In genomic region chr4:114103908-114104307, GRCh38 we compare ENCODE assay signal across 16 cellular contexts.
"Had no signal": no experiment of that assay in that cellular context is flagged by ENCODE, and none has a peak within 500 bp of the region (broad histone marks: within the 10 kb centered on the region; RNA-seq: fewer than 3 reads in every experiment).

No MANE protein-coding gene starts in this region.

- DNase-seq: activated CD4-positive, alpha-beta memory T cell treated with anti-CD3 and anti-CD28 coated beads, Interleukin-2, amount 10 ng/mL, durations not matched to agents 7 days and 5 days; activated naive CD4-positive, alpha-beta T cell; activated T-cell treated with anti-CD3 and anti-CD28 coated beads, Interleukin-2, amount 50 U/mL, for 72 hours; aorta; foreskin melanocyte; head of caudate nucleus; left colon; naive thymus-derived CD4-positive, alpha-beta T cell; retina; stimulated activated CD4-positive, alpha-beta T cell treated with anti-CD3 and anti-CD28 coated beads, Interleukin-4, amount 100 ng/mL, for 1 hour; stimulated activated CD8-positive, alpha-beta memory T cell treated with anti-CD3 and anti-CD28 coated beads, Interleukin-4, amount 100 ng/mL, for 48 hours; stimulated activated naive CD8-positive, alpha-beta T cell treated with anti-CD3 and anti-CD28 coated beads, Interleukin-15, Interleukin-2, amounts not matched to agents 100 U/mL and 50 U/mL, for 24 hours; upper lobe of left lung had no signal

- H3K4me3 ChIP-seq: esophagus muscularis mucosa, suprapubic skin, upper lobe of left lung had no signal

- H3K4me1 ChIP-seq: esophagus muscularis mucosa, suprapubic skin, upper lobe of left lung had no signal

- H3K27ac ChIP-seq: esophagus muscularis mucosa, suprapubic skin, upper lobe of left lung, VCaP had no signal

- ATAC-seq: activated T-cell treated with anti-CD3 and anti-CD28 coated beads, Interleukin-2, amount 50 U/mL, for 72 hours; left colon; naive thymus-derived CD4-positive, alpha-beta T cell; stimulated activated naive CD8-positive, alpha-beta T cell treated with anti-CD3 and anti-CD28 coated beads, Interleukin-15, Interleukin-2, amounts not matched to agents 100 U/mL and 50 U/mL, for 24 hours had no signal

- H3K9me3 ChIP-seq: esophagus muscularis mucosa, suprapubic skin, upper lobe of left lung had no signal

- H3K36me3 ChIP-seq: esophagus muscularis mucosa, suprapubic skin, upper lobe of left lung had no signal

- H3K27me3 ChIP-seq: esophagus muscularis mucosa, suprapubic skin, upper lobe of left lung had no signal
